ENCODE assay signal across 1 cellular context in the genomic region with DNA sequence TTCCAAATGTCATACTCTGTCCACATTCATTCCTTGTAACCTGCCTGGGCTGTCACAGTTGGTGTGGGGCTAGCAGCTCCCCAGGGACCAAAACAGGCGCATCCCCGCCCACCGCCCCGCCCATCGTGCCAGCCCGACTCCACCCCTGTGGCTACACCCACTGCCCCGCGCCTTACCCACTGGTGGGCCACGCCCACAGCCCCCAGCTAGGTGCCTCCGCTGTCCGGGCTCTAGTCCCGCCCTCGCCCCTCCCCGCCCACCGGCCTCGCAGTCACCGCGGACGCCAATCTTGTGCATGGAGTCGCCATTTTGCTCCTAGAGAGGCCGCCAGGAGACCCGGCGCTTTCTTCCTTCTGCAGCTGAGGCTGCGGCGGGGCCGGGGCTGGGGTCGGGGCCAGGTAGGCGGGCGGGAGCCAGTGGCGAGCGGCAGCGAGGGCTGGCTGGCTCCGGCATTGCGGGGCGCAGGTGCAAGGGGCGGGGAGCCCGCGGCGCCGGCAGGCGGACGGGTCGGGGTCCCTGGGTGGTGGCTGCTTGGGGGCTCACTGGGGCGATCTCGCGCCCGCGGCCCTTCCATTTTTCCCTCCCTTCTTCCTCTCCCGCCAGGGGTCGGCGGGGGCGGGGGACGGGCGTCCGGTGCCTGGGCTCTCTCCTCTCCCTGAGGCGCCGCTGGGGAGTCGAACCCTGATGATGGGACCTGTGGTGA.
TF ChIP-seq lines count a peak whose summit lies in the region.

A gene with protein sequence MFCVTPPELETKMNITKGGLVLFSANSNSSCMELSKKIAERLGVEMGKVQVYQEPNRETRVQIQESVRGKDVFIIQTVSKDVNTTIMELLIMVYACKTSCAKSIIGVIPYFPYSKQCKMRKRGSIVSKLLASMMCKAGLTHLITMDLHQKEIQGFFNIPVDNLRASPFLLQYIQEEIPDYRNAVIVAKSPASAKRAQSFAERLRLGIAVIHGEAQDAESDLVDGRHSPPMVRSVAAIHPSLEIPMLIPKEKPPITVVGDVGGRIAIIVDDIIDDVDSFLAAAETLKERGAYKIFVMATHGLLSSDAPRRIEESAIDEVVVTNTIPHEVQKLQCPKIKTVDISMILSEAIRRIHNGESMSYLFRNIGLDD (plus strand): TSS at position 268 of the 703 bp plus-strand sequence. CDS start 7,703 bp downstream, outside the sequence.

TF ChIP-seq in HepG2, 621 proteins besides CTCF, POLR2A, EP300 and RAD21 (continued from another document and continues in another):
- TF ChIP-seq, protein P1, sequence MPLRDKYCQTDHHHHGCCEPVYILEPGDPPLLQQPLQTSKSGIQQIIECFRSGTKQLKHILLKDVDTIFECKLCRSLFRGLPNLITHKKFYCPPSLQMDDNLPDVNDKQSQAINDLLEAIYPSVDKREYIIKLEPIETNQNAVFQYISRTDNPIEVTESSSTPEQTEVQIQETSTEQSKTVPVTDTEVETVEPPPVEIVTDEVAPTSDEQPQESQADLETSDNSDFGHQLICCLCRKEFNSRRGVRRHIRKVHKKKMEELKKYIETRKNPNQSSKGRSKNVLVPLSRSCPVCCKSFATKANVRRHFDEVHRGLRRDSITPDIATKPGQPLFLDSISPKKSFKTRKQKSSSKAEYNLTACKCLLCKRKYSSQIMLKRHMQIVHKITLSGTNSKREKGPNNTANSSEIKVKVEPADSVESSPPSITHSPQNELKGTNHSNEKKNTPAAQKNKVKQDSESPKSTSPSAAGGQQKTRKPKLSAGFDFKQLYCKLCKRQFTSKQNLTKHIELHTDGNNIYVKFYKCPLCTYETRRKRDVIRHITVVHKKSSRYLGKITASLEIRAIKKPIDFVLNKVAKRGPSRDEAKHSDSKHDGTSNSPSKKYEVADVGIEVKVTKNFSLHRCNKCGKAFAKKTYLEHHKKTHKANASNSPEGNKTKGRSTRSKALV (CRISPR knock-in tag; IDR thresholded peaks at IDR 0.05): no peak
- TF ChIP-seq ZBTB8A (CRISPR knock-in tag; IDR thresholded peaks at IDR 0.05; ENCODE audit: borderline replicate concordance, low read depth) (no peak), MAFK (conservative IDR thresholded peaks at IDR 0.05 in 1 of 2, IDR thresholded peaks at IDR 0.05 in 1 of 2; ENCODE audit: low read length in 2 of 2) (no peak), RBM22 (optimal IDR thresholded peaks at IDR 0.05; ENCODE audit: low read length) (no peak), ZNF501 (CRISPR knock-in tag; IDR thresholded peaks at IDR 0.05) (0 out of 2 replicates have a peak, but pooled peaks have one; percentile 19), SP4 (CRISPR knock-in tag; IDR thresholded peaks at IDR 0.05) (peak; percentile 91), ZNF432 (CRISPR knock-in tag; IDR thresholded peaks at IDR 0.05; ENCODE audit: borderline replicate concordance) (no peak), HNRNPL (IDR thresholded peaks at IDR 0.05; ENCODE audit: low read depth, low read length) (peak; percentile 69; the same call in 1 of the 2 replicates), PHF8 (CRISPR knock-in tag; IDR thresholded peaks at IDR 0.05) (peak; percentile 76), ELK4 (CRISPR knock-in tag; IDR thresholded peaks at IDR 0.05; ENCODE audit: borderline replicate concordance) (no peak), HMGXB4 (CRISPR knock-in tag; IDR thresholded peaks at IDR 0.05; ENCODE audit: borderline replicate concordance in 1 of 2, low read depth in 1 of 2) (peak in 1 of 2 experiments; percentile 22; a peak in 1 of 4 replicates), ATAD3A (CRISPR knock-in tag; IDR thresholded peaks at IDR 0.05) (no peak), ZNF317 (CRISPR knock-in tag; IDR thresholded peaks at IDR 0.05) (peak; percentile 73), TMF1 (CRISPR knock-in tag; IDR thresholded peaks at IDR 0.05; ENCODE audit: low read depth) (no peak), CSRNP2 (CRISPR knock-in tag; conservative IDR thresholded peaks at IDR 0.05; ENCODE audit: low read depth) (no peak), NPAS2 (CRISPR knock-in tag; IDR thresholded peaks at IDR 0.05; ENCODE audit: borderline replicate concordance) (no peak), HNRNPUL1 (IDR thresholded peaks at IDR 0.05; ENCODE audit: low read depth, low read length) (no peak), E2F2 (CRISPR knock-in tag; IDR thresholded peaks at IDR 0.05; ENCODE audit: borderline replicate concordance) (no peak), ZBTB39 (CRISPR knock-in tag; IDR thresholded peaks at IDR 0.05) (no peak), ZNF691 (CRISPR knock-in tag; IDR thresholded peaks at IDR 0.05; ENCODE audit: borderline replicate concordance, low read depth) (0 out of 2 replicates have a peak, but pooled peaks have one; percentile 14), ASH2L (IDR thresholded peaks at IDR 0.05; ENCODE audit: insufficient read length, low read depth, low read length) (peak; percentile 58), BHLHE40 (IDR thresholded peaks at IDR 0.05; ENCODE audit: low read length) (no peak), POGZ (CRISPR knock-in tag; IDR thresholded peaks at IDR 0.05) (peak; percentile 55; the same call in 1 of the 2 replicates), ZNF7 (CRISPR knock-in tag; IDR thresholded peaks at IDR 0.05) (no peak), KLF11 (CRISPR knock-in tag; IDR thresholded peaks at IDR 0.05) (0 out of 2 replicates have a peak, but pooled peaks have one; percentile 47), ZNF891 (CRISPR knock-in tag; IDR thresholded peaks at IDR 0.05) (0 out of 2 replicates have a peak, but pooled peaks have one; percentile 23), KLF9 (CRISPR knock-in tag; IDR thresholded peaks at IDR 0.05; ENCODE audit: low read depth) (no peak), ZNF615 (CRISPR knock-in tag; IDR thresholded peaks at IDR 0.05; ENCODE audit: borderline replicate concordance) (no peak), DR1 (CRISPR knock-in tag; IDR thresholded peaks at IDR 0.05) (no peak), TBP (CRISPR knock-in tag; IDR thresholded peaks at IDR 0.05) (no peak), ZBTB21 (CRISPR knock-in tag; IDR thresholded peaks at IDR 0.05) (no peak), PHF21A (CRISPR knock-in tag; IDR thresholded peaks at IDR 0.05) (0 out of 2 replicates have a peak, but pooled peaks have one; percentile 30), HNF4G (IDR thresholded peaks at IDR 0.05; ENCODE audit: borderline replicate concordance, low read depth, low read length) (no peak), HNF4G (CRISPR knock-in tag; IDR thresholded peaks at IDR 0.05; ENCODE audit: borderline replicate concordance, low read depth) (no peak), SMC3 (IDR thresholded peaks at IDR 0.05; ENCODE audit: low read length) (no peak)
- TF ChIP-seq, protein P2, sequence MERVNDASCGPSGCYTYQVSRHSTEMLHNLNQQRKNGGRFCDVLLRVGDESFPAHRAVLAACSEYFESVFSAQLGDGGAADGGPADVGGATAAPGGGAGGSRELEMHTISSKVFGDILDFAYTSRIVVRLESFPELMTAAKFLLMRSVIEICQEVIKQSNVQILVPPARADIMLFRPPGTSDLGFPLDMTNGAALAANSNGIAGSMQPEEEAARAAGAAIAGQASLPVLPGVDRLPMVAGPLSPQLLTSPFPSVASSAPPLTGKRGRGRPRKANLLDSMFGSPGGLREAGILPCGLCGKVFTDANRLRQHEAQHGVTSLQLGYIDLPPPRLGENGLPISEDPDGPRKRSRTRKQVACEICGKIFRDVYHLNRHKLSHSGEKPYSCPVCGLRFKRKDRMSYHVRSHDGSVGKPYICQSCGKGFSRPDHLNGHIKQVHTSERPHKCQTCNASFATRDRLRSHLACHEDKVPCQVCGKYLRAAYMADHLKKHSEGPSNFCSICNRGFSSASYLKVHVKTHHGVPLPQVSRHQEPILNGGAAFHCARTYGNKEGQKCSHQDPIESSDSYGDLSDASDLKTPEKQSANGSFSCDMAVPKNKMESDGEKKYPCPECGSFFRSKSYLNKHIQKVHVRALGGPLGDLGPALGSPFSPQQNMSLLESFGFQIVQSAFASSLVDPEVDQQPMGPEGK (CRISPR knock-in tag; IDR thresholded peaks at IDR 0.05): peak; percentile 82
- TF ChIP-seq, protein P3, sequence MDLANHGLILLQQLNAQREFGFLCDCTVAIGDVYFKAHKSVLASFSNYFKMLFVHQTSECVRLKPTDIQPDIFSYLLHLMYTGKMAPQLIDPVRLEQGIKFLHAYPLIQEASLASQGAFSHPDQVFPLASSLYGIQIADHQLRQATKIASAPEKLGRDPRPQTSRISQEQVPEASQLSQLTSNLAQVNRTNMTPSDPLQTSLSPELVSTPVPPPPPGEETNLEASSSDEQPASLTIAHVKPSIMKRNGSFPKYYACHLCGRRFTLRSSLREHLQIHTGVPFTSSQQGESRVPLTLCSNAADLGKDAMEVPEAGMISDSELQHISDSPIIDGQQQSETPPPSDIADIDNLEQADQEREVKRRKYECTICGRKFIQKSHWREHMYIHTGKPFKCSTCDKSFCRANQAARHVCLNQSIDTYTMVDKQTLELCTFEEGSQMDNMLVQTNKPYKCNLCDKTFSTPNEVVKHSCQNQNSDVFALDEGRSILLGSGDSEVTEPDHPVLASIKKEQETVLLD (CRISPR knock-in tag; IDR thresholded peaks at IDR 0.05; ENCODE audit: low read depth): no peak
